ENCODE assay signal across 8 cellular contexts in the genomic region with DNA sequence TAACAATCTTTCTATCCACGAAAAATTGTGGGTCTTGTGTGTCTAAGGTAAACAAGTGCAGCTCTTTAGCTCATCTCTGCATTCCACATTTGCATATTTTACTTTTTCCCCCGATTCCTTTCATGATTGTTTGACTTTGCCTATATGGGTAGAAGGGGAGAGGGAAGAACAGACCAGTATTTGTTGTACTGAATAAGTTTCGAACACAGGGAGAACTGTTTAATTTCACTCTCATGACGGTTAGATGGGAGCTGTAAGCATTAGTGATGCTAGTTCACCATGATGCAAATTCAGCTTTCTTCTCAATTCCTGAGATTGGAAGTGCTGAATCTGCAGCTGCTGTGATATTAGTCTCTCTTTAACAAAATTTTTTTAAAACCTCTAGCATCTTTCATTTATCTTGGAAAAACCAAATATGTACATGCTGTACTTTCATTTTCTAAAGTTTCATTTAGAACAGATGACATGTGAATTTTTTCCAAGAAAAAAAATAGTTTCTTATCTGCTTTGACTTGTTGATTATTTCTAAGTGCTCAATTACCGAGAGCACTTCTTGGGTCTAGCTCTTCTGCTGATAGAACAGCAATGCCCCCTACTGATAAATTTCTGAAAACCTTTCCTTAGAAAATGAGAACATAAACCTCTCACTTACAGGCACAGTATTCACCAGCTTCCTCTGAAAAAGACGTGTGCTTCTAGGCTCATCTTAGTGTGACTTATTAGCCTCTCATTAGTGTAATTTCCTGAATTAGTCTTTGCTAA.
DNase-seq lines count a peak whose midpoint lies in the region; TF ChIP-seq lines count a peak whose summit lies in the region.

No MANE protein-coding gene starts in this region.

- H3K9me3 Mint-ChIP-seq in T-helper 2 cell treated with Interferon-gamma antibody and Interleukin-4, amounts not matched to agents 5 μg/mL and 100 μg/mL, for 36 hours = no peaks in the 10 kb centered on the region

- H2AFZ ChIP-seq in Karpas-422 (ENCODE audit: low read length) = no peak overlapping the region
- no peak overlapping the region for H2AFZ ChIP-seq in osteoblast (ENCODE audit: low read length)

- DNase-seq in GM13977 (ENCODE audit: low spot score) (peak; percentile 7), Karpas-422 (peak; percentile 66), SK-N-MC (ENCODE audit: low read depth, low spot score) (peak; percentile 1), iris pigment epithelial cell (ENCODE audit: low read depth) (peak; percentile 10), osteoblast (ENCODE audit: insufficient read length, low spot score, missing footprints) (no peak), NCI-H226 (no peak), T-helper 2 cell (no peak)
- DNase-seq in T-helper 2 cell treated with Interferon-gamma antibody and Interleukin-4, amounts not matched to agents 5 μg/mL and 100 μg/mL, for 36 hours (ENCODE audit: low spot score) = no peak

- no peaks in the 10 kb centered on the region for H3K27me3 ChIP-seq in Karpas-422 (ENCODE audit: low read length)
- H3K27me3 ChIP-seq in osteoblast (ENCODE audit: insufficient read depth, low read length) = no peaks in the 10 kb centered on the region

- H3K27ac Mint-ChIP-seq in T-helper 2 cell treated with Interferon-gamma antibody and Interleukin-4, amounts not matched to agents 5 μg/mL and 100 μg/mL, for 36 hours = no peak overlapping the region

- H3K9ac ChIP-seq in Karpas-422 (ENCODE audit: low read length) (no peak overlapping the region), SK-N-MC (ENCODE audit: insufficient read length) (no peak overlapping the region)

- no peaks in the 10 kb centered on the region for H3K79me2 ChIP-seq in Karpas-422 (ENCODE audit: low read length)
- no peaks in the 10 kb centered on the region for H3K79me2 ChIP-seq in osteoblast (ENCODE audit: insufficient read depth, low read length)

- no peaks in the 10 kb centered on the region for H3K9me2 ChIP-seq in Karpas-422 (replicated peaks; ENCODE audit: insufficient read depth, low read length)

- no peak overlapping the region for H3K4me3 ChIP-seq in Karpas-422 (ENCODE audit: low read length)
- no peak overlapping the region for H3K4me3 ChIP-seq in SK-N-MC
- no peak overlapping the region for H3K4me3 ChIP-seq in osteoblast (ENCODE audit: insufficient read depth, low read length)

- H3K4me1 Mint-ChIP-seq in T-helper 2 cell treated with Interferon-gamma antibody and Interleukin-4, amounts not matched to agents 5 μg/mL and 100 μg/mL, for 36 hours (ENCODE audit: low read depth) = peaks cover 2% of the 10 kb centered on the region

- no peaks in the 10 kb centered on the region for H3K36me3 Mint-ChIP-seq in T-helper 2 cell treated with Interferon-gamma antibody and Interleukin-4, amounts not matched to agents 5 μg/mL and 100 μg/mL, for 36 hours (ENCODE audit: low read depth)

- H3K4me2 ChIP-seq in Karpas-422 (ENCODE audit: low read depth, low read length, poor library complexity, severe bottlenecking) (no peak overlapping the region), osteoblast (ENCODE audit: insufficient read depth, low read length) (no peak overlapping the region)

- H3K27ac ChIP-seq in Karpas-422 (ENCODE audit: low read length) (no peak overlapping the region), SK-N-MC (no peak overlapping the region), osteoblast (ENCODE audit: low read depth, low read length) (no peak overlapping the region)

- no peaks in the 10 kb centered on the region for H3K27me3 Mint-ChIP-seq in T-helper 2 cell treated with Interferon-gamma antibody and Interleukin-4, amounts not matched to agents 5 μg/mL and 100 μg/mL, for 36 hours (ENCODE audit: low read depth)

- peak; percentile 42 for TF ChIP-seq CTCF in GM13977 (IDR thresholded peaks at IDR 0.05; ENCODE audit: extremely low read depth, insufficient read depth, missing control alignments)
- no peak for TF ChIP-seq CTCF in osteoblast (IDR thresholded peaks at IDR 0.05; ENCODE audit: extremely low read depth, low read depth, low read length)

- H3K4me3 Mint-ChIP-seq in T-helper 2 cell treated with Interferon-gamma antibody and Interleukin-4, amounts not matched to agents 5 μg/mL and 100 μg/mL, for 36 hours = no peak overlapping the region

- H3K9me3 ChIP-seq in Karpas-422 (ENCODE audit: low read length) (no peaks in the 10 kb centered on the region), SK-N-MC (ENCODE audit: low read depth, low read length) (no peaks in the 10 kb centered on the region), osteoblast (ENCODE audit: low read depth, low read length) (no peaks in the 10 kb centered on the region)

- in situ Hi-C loops in GM13977 (cut with MboI; ENCODE audit: low pct_unique_long_range_greater_than_20kb, low sequenced_read_pairs, unreplicated experiment) = no loop called here

- H3K4me1 ChIP-seq in Karpas-422 (ENCODE audit: low read length) (no peaks in the 10 kb centered on the region), osteoblast (ENCODE audit: insufficient read depth, low read length) (no peaks in the 10 kb centered on the region)

- H4K20me1 ChIP-seq in Karpas-422 (ENCODE audit: insufficient read depth, low read depth, low read length) = no peaks in the 10 kb centered on the region
- no peaks in the 10 kb centered on the region for H4K20me1 ChIP-seq in osteoblast (ENCODE audit: insufficient read depth, low read length)

- no peaks in the 10 kb centered on the region for H3K36me3 ChIP-seq in Karpas-422 (ENCODE audit: insufficient read depth, low read length)
- H3K36me3 ChIP-seq in SK-N-MC (ENCODE audit: insufficient read depth, low read length) = no peaks in the 10 kb centered on the region
- H3K36me3 ChIP-seq in osteoblast (ENCODE audit: insufficient read depth, low read length) = no peaks in the 10 kb centered on the region

Comparison
In these comparisons a context has a peak if more than half of its experiments do, and no peak if none do; other contexts are left out.
1. DNase-seq: peak in GM13977 (single experiment), Karpas-422 (single experiment), SK-N-MC (single experiment) and iris pigment epithelial cell (single experiment); none in osteoblast (single experiment), NCI-H226 (single experiment), T-helper 2 cell (0 of 5) and T-helper 2 cell treated with Interferon-gamma antibody and Interleukin-4, amounts not matched to agents 5 μg/mL and 100 μg/mL, for 36 hours (single experiment).